Comparison of ENCODE assay signal across 26 cellular contexts in genomic region chr1:91774520-91775203, GRCh38.
DNase-seq lines count a peak whose midpoint lies in the region; ATAC-seq, FAIRE-seq and TF ChIP-seq lines count a peak whose summit lies in the region.
"Had no signal": no experiment of that assay in that cellular context is flagged by ENCODE, and none has a peak within 500 bp of the region (broad histone marks: within the 10 kb centered on the region; RNA-seq: fewer than 3 reads in every experiment).

No MANE protein-coding gene starts in this region.

- no peak overlapping the region for H3K4me2 ChIP-seq in astrocyte (ENCODE audit: low read length)
- H3K4me2 ChIP-seq in osteoblast (ENCODE audit: insufficient read depth, low read length), result no peak overlapping the region

- no peak for TF ChIP-seq EP300 in transverse colon (IDR thresholded peaks at IDR 0.05; ENCODE audit: low read depth)

- no peaks in the 10 kb centered on the region for H3K36me3 Mint-ChIP-seq in astrocyte (ENCODE audit: low read depth, unreplicated experiment)
- H3K36me3 Mint-ChIP-seq in activated CD8-positive, alpha-beta T cell treated with anti-CD3 and anti-CD28 coated beads for 36 hours (ENCODE audit: low read depth), result peaks cover 4% of the 10 kb centered on the region
- H3K36me3 Mint-ChIP-seq in stimulated activated memory B cell treated with anti-CD40 and anti-IgM and Interleukin-4, amounts not matched to agents 10 μg/mL and 1 μg/mL and 100 μg/mL, for 72 hours, result no peaks in the 10 kb centered on the region
- H3K36me3 Mint-ChIP-seq: naive B cell had no signal

- H3K4me1 ChIP-seq in astrocyte (ENCODE audit: insufficient read depth, low read length), result no peaks in the 10 kb centered on the region
- peaks cover 4% of the 10 kb centered on the region for H3K4me1 ChIP-seq in osteoblast (ENCODE audit: insufficient read depth, low read length)
- H3K4me1 ChIP-seq in transverse colon, result peaks cover 0 to 4% (median 0%) of the 10 kb centered on the region in 4 donors

- H3K9me3 Mint-ChIP-seq in astrocyte (ENCODE audit: unreplicated experiment), result no peaks in the 10 kb centered on the region
- no peaks in the 10 kb centered on the region for H3K9me3 Mint-ChIP-seq in activated CD8-positive, alpha-beta T cell treated with anti-CD3 and anti-CD28 coated beads for 36 hours
- no peaks in the 10 kb centered on the region for H3K9me3 Mint-ChIP-seq in stimulated activated memory B cell treated with anti-CD40 and anti-IgM and Interleukin-4, amounts not matched to agents 10 μg/mL and 1 μg/mL and 100 μg/mL, for 72 hours
- H3K9me3 Mint-ChIP-seq: activated CD4-positive, alpha-beta memory T cell treated with anti-CD3 and anti-CD28 coated beads for 36 hours; naive B cell had no signal

- CTCF ChIA-PET in activated CD8-positive, alpha-beta T cell treated with anti-CD3 and anti-CD28 coated beads for 36 hours (lab: Charles Lee), result interaction anchor here (0.7 kb wide), 1 partner anchor 10 kb away, joined by 3 read pairs; no protein-coding TSS in a partner anchor

- peaks cover 2% of the 10 kb centered on the region for H3K4me1 Mint-ChIP-seq in astrocyte (ENCODE audit: low read depth, unreplicated experiment)
- H3K4me1 Mint-ChIP-seq in activated CD8-positive, alpha-beta T cell treated with anti-CD3 and anti-CD28 coated beads for 36 hours (ENCODE audit: low read depth), result peaks cover 2% of the 10 kb centered on the region
- no peaks in the 10 kb centered on the region for H3K4me1 Mint-ChIP-seq in stimulated activated memory B cell treated with anti-CD40 and anti-IgM and Interleukin-4, amounts not matched to agents 10 μg/mL and 1 μg/mL and 100 μg/mL, for 72 hours
- H3K4me1 Mint-ChIP-seq: naive B cell had no signal

- H3K79me2 ChIP-seq in astrocyte (ENCODE audit: insufficient read depth, low read length), result no peaks in the 10 kb centered on the region
- peaks cover 5% of the 10 kb centered on the region for H3K79me2 ChIP-seq in osteoblast (ENCODE audit: insufficient read depth, low read length)

- ATAC-seq in activated CD8-positive, alpha-beta T cell treated with anti-CD3 and anti-CD28 coated beads for 36 hours, result no peak
- no peak for ATAC-seq in GM21360 (IDR thresholded peaks at IDR 0.05; ENCODE audit: unreplicated experiment)
- ATAC-seq in stimulated activated memory B cell treated with anti-CD40 and anti-IgM and Interleukin-4, amounts not matched to agents 10 μg/mL and 1 μg/mL and 100 μg/mL, for 72 hours, result no peak
- ATAC-seq: left cardiac atrium, Right ventricle myocardium inferior had no signal

- no peak overlapping the region for H3K4me3 ChIP-seq in astrocyte (ENCODE audit: insufficient read depth, low read depth, low read length)
- no peak overlapping the region for H3K4me3 ChIP-seq in fibroblast of the aortic adventitia (ENCODE audit: low read depth, low read length)
- no peak overlapping the region for H3K4me3 ChIP-seq in osteoblast (ENCODE audit: insufficient read depth, low read length)
- H3K4me3 ChIP-seq in transverse colon, result no peak overlapping the region
- H3K4me3 ChIP-seq: adrenal gland, uterus had no signal

- POLR2A ChIA-PET in activated CD8-positive, alpha-beta T cell treated with anti-CD3 and anti-CD28 coated beads for 36 hours (lab: Charles Lee), result interaction anchor here (1.0 kb wide), 1 partner anchor 15 kb away, joined by 3 read pairs; no protein-coding TSS in a partner anchor

- H3K27ac ChIP-seq in astrocyte (ENCODE audit: low read depth, low read length), result no peak overlapping the region
- H3K27ac ChIP-seq in osteoblast (ENCODE audit: low read depth, low read length), result peak overlapping the region; percentile 40
- no peak overlapping the region for H3K27ac ChIP-seq in transverse colon
- H3K27ac ChIP-seq: adrenal gland had no signal

- H3K4me3 Mint-ChIP-seq in astrocyte (ENCODE audit: unreplicated experiment), result no peak overlapping the region
- no peak overlapping the region for H3K4me3 Mint-ChIP-seq in activated CD8-positive, alpha-beta T cell treated with anti-CD3 and anti-CD28 coated beads for 36 hours
- no peak overlapping the region for H3K4me3 Mint-ChIP-seq in stimulated activated memory B cell treated with anti-CD40 and anti-IgM and Interleukin-4, amounts not matched to agents 10 μg/mL and 1 μg/mL and 100 μg/mL, for 72 hours
- H3K4me3 Mint-ChIP-seq: activated CD4-positive, alpha-beta memory T cell treated with anti-CD3 and anti-CD28 coated beads for 36 hours; naive B cell had no signal

- H3K27me3 ChIP-seq in astrocyte (ENCODE audit: insufficient read depth, low read length), result no peaks in the 10 kb centered on the region
- H3K27me3 ChIP-seq in osteoblast (ENCODE audit: insufficient read depth, low read length), result no peaks in the 10 kb centered on the region
- H3K27me3 ChIP-seq in transverse colon, result no peaks in the 10 kb centered on the region
- H3K27me3 ChIP-seq: adrenal gland, uterus had no signal

- no peak overlapping the region for H3K9ac ChIP-seq in astrocyte (ENCODE audit: low read length)

- H2AFZ ChIP-seq in astrocyte (ENCODE audit: low read depth, low read length) (no peak overlapping the region), osteoblast (ENCODE audit: low read length) (no peak overlapping the region)

- no peak for TF ChIP-seq POLR2A in transverse colon (IDR thresholded peaks at IDR 0.05)

- TF ChIP-seq CTCF in astrocyte (IDR thresholded peaks at IDR 0.05; ENCODE audit: insufficient read depth, low read depth, low read length), result no peak
- TF ChIP-seq CTCF in fibroblast of the aortic adventitia (IDR thresholded peaks at IDR 0.05; ENCODE audit: insufficient read depth, low read length), result no peak
- TF ChIP-seq CTCF in osteoblast (IDR thresholded peaks at IDR 0.05; ENCODE audit: extremely low read depth, low read depth, low read length), result no peak
- TF ChIP-seq CTCF in activated CD8-positive, alpha-beta T cell treated with anti-CD3 and anti-CD28 coated beads for 36 hours (IDR thresholded peaks at IDR 0.05), result no peak
- TF ChIP-seq CTCF in transverse colon (IDR thresholded peaks at IDR 0.05), result no peak

- WGBS in transverse colon (ENCODE audit: low coverage in 1 of 2), 2 donors, result 66 to 92% methylated on average over 7 of the region's 7 CpGs

- intact Hi-C loops in activated CD8-positive, alpha-beta T cell treated with anti-CD3 and anti-CD28 coated beads for 36 hours (cut with micrococcal nuclease), result no loop called here
- intact Hi-C loops in transverse colon (cut with DNase I; ENCODE audit: low total_unique reads), result no loop called here

- H3K9me3 ChIP-seq in astrocyte (ENCODE audit: insufficient read depth, low read depth, low read length) (no peaks in the 10 kb centered on the region), osteoblast (ENCODE audit: low read depth, low read length) (no peaks in the 10 kb centered on the region), transverse colon (no peaks in the 10 kb centered on the region)
- H3K9me3 ChIP-seq: adrenal gland, uterus had no signal

- H4K20me1 ChIP-seq in astrocyte (ENCODE audit: insufficient read depth, low read length) (no peaks in the 10 kb centered on the region), osteoblast (ENCODE audit: insufficient read depth, low read length) (no peaks in the 10 kb centered on the region)

- DNase-seq in ELR (ENCODE audit: low read depth), result peak; percentile 66
- DNase-seq in astrocyte (ENCODE audit: low read depth), result peak; percentile 68
- peak; percentile 54 for DNase-seq in fibroblast of the aortic adventitia (ENCODE audit: low read depth)
- DNase-seq in osteoblast (ENCODE audit: insufficient read length, low spot score, missing footprints), result peak; percentile 84
- DNase-seq in activated CD8-positive, alpha-beta T cell treated with anti-CD3 and anti-CD28 coated beads for 36 hours, result no peak
- no peak for DNase-seq in transverse colon
- DNase-seq: activated CD4-positive, alpha-beta memory T cell treated with anti-CD3 and anti-CD28 coated beads for 36 hours; activated gamma-delta T cell; activated T-cell treated with anti-CD3 and anti-CD28 coated beads for 4 hours; adrenal gland; C1 segment of cervical spinal cord; caudate nucleus; glutamatergic neuron; KG1; left cardiac atrium; MV-4-11; naive B cell; NCI-H774; right cardiac atrium; T1000 had no signal

- H3K36me3 ChIP-seq in astrocyte (ENCODE audit: insufficient read depth, low read length) (no peaks in the 10 kb centered on the region), osteoblast (ENCODE audit: insufficient read depth, low read length) (no peaks in the 10 kb centered on the region), transverse colon (no peaks in the 10 kb centered on the region)
- H3K36me3 ChIP-seq: adrenal gland, uterus had no signal

- peak; percentile 50 for FAIRE-seq in astrocyte (lab: Jason Lieb, UNC)
- FAIRE-seq: D721Med, endothelial cell of umbilical vein had no signal

- H3K27ac Mint-ChIP-seq in astrocyte (ENCODE audit: unreplicated experiment), result no peak overlapping the region
- H3K27ac Mint-ChIP-seq in activated CD8-positive, alpha-beta T cell treated with anti-CD3 and anti-CD28 coated beads for 36 hours, result no peak overlapping the region
- H3K27ac Mint-ChIP-seq in stimulated activated memory B cell treated with anti-CD40 and anti-IgM and Interleukin-4, amounts not matched to agents 10 μg/mL and 1 μg/mL and 100 μg/mL, for 72 hours, result no peak overlapping the region
- H3K27ac Mint-ChIP-seq: activated CD4-positive, alpha-beta memory T cell treated with anti-CD3 and anti-CD28 coated beads for 36 hours had no signal

- peaks cover 4% of the 10 kb centered on the region for H3K27me3 Mint-ChIP-seq in astrocyte (ENCODE audit: low read depth, unreplicated experiment)
- no peaks in the 10 kb centered on the region for H3K27me3 Mint-ChIP-seq in activated CD8-positive, alpha-beta T cell treated with anti-CD3 and anti-CD28 coated beads for 36 hours
- H3K27me3 Mint-ChIP-seq in stimulated activated memory B cell treated with anti-CD40 and anti-IgM and Interleukin-4, amounts not matched to agents 10 μg/mL and 1 μg/mL and 100 μg/mL, for 72 hours, result no peaks in the 10 kb centered on the region
- H3K27me3 Mint-ChIP-seq: activated CD4-positive, alpha-beta memory T cell treated with anti-CD3 and anti-CD28 coated beads for 36 hours had no signal

- in situ Hi-C loops in transverse colon (cut with MboI; ENCODE audit: low pct_ligation_motif_present in 1 of 4, low pct_unique_long_range_greater_than_20kb in 1 of 4, low sequenced_read_pairs in 3 of 4), result no loop called here

Comparison
In these comparisons a context has a peak if more than half of its experiments do, and no peak if none do; other contexts are left out.
1. DNase-seq: peak in ELR (single experiment), astrocyte (single experiment), fibroblast of the aortic adventitia (single experiment) and osteoblast (single experiment); none in activated CD8-positive, alpha-beta T cell treated with anti-CD3 and anti-CD28 coated beads for 36 hours (single experiment) and transverse colon (single experiment).